ENCODE assay signal across 22 cellular contexts in genomic region chr7:27092753-27093097, GRCh38. TPM values are rescaled to one million over a fixed set of nuclear protein-coding genes. Genes with fewer than 3 reads are reported as not detected.
"Had no signal": no experiment of that assay in that cellular context is flagged by ENCODE, and none has a peak within 500 bp of the region (broad histone marks: within the 10 kb centered on the region; RNA-seq: fewer than 3 reads in every experiment).

No MANE protein-coding gene starts in this region.

- H3K27me3 ChIP-seq: testis had no signal

- ATAC-seq: gastroesophageal sphincter; lower lobe of right lung; naive thymus-derived CD8-positive, alpha-beta T cell; psoas muscle; stimulated activated naive B cell treated with anti-CD40 and anti-IgM and Interleukin-4, amounts not matched to agents 10 μg/mL and 1 μg/mL and 100 μg/mL, for 72 hours; stimulated activated naive CD8-positive, alpha-beta T cell treated with anti-CD3 and anti-CD28 coated beads, Interleukin-15, amount 100 ng/mL, for 72 hours had no signal

- H3K36me3 Mint-ChIP-seq: immature natural killer cell, memory B cell had no signal

- H3K4me3 ChIP-seq: colonic mucosa, esophagus squamous epithelium, gastroesophageal sphincter, left ventricle myocardium inferior, lower lobe of right lung, psoas muscle, sigmoid colon, skin epidermis, testis, tibial nerve had no signal

- H3K4me3 Mint-ChIP-seq: immature natural killer cell; memory B cell; stimulated activated naive B cell treated with anti-CD40 and anti-IgM and Interleukin-4, amounts not matched to agents 10 μg/mL and 1 μg/mL and 100 μg/mL, for 72 hours; stimulated activated naive CD8-positive, alpha-beta T cell treated with anti-CD3 and anti-CD28 coated beads, Interleukin-15, amount 100 ng/mL, for 72 hours had no signal

- H3K36me3 ChIP-seq: colonic mucosa, esophagus squamous epithelium, gastroesophageal sphincter, left ventricle myocardium inferior, lower lobe of right lung, sigmoid colon, tibial nerve had no signal

- H2AFZ ChIP-seq: parathyroid adenoma had no signal

- H3K27ac Mint-ChIP-seq: immature natural killer cell; memory B cell; naive thymus-derived CD8-positive, alpha-beta T cell; stimulated activated naive B cell treated with anti-CD40 and anti-IgM and Interleukin-4, amounts not matched to agents 10 μg/mL and 1 μg/mL and 100 μg/mL, for 72 hours; stimulated activated naive CD8-positive, alpha-beta T cell treated with anti-CD3 and anti-CD28 coated beads, Interleukin-15, amount 100 ng/mL, for 72 hours had no signal

- H3K27ac ChIP-seq: colonic mucosa, esophagus squamous epithelium, gastroesophageal sphincter, left ventricle myocardium inferior, lower lobe of right lung, parathyroid adenoma, psoas muscle, sigmoid colon, skin epidermis, testis, tibial nerve had no signal

- H3K9ac ChIP-seq: parathyroid adenoma had no signal

- H3K9me3 Mint-ChIP-seq: immature natural killer cell; memory B cell; stimulated activated naive CD8-positive, alpha-beta T cell treated with anti-CD3 and anti-CD28 coated beads, Interleukin-15, amount 100 ng/mL, for 72 hours had no signal

- H3K4me1 ChIP-seq: parathyroid adenoma, testis had no signal

- DNase-seq: colonic mucosa; dermis blood vessel endothelial cell; esophagus squamous epithelium; foreskin fibroblast; glutamatergic neuron; immature natural killer cell; left ventricle myocardium inferior; lower lobe of right lung; naive thymus-derived CD8-positive, alpha-beta T cell; psoas muscle; sigmoid colon; stimulated activated CD4-positive, alpha-beta T cell treated with anti-CD3 and anti-CD28 coated beads, Interleukin-2, amount 100 ng/mL, for 24 hours; stimulated activated CD4-positive, alpha-beta T cell treated with anti-CD3 and anti-CD28 coated beads, Interleukin-4, amount 100 ng/mL, for 4 hours; stimulated activated naive B cell treated with anti-CD40 and anti-IgM and Interleukin-4, amounts not matched to agents 10 μg/mL and 1 μg/mL and 100 μg/mL, for 72 hours; stimulated activated naive CD8-positive, alpha-beta T cell treated with anti-CD3 and anti-CD28 coated beads, Interleukin-15, amount 100 ng/mL, for 72 hours; testis had no signal

- H3K9me3 ChIP-seq: colonic mucosa, esophagus squamous epithelium, gastroesophageal sphincter, left ventricle myocardium inferior, lower lobe of right lung, psoas muscle, testis had no signal

RNA-seq across cellular contexts. Expression of gene HOXA1, which starts 3.1 kb away (rescaled TPM):
- total RNA-seq: cerebellum, left ventricle myocardium inferior had no signal

RNA-seq across cellular contexts. Expression of gene HOXA2, which starts 9.8 kb away (rescaled TPM):
- total RNA-seq: cerebellum; left ventricle myocardium inferior; naive thymus-derived CD8-positive, alpha-beta T cell had no signal
- polyA plus RNA-seq: immature natural killer cell; naive thymus-derived CD8-positive, alpha-beta T cell had no signal

RNA-seq across cellular contexts. Expression of gene HOXA4, which starts 37.8 kb away (rescaled TPM):
- total RNA-seq: cerebellum, left ventricle myocardium inferior had no signal

RNA-seq across cellular contexts. Expression of gene HOXA5, which starts 50.8 kb away (rescaled TPM):
- total RNA-seq: cerebellum; left ventricle myocardium inferior; naive thymus-derived CD8-positive, alpha-beta T cell had no signal
- polyA plus RNA-seq: naive thymus-derived CD8-positive, alpha-beta T cell had no signal

RNA-seq across cellular contexts. Expression of gene HOXA6, which starts 54.8 kb away (rescaled TPM):
- total RNA-seq: cerebellum; left ventricle myocardium inferior; naive thymus-derived CD8-positive, alpha-beta T cell; testis had no signal
- polyA plus RNA-seq: naive thymus-derived CD8-positive, alpha-beta T cell had no signal
